ENCODE assay signal across 8 cellular contexts in genomic region chr1:93814059-93814794, GRCh38.
DNase-seq lines count a peak whose midpoint lies in the region; ATAC-seq and TF ChIP-seq lines count a peak whose summit lies in the region.

No MANE protein-coding gene starts in this region.

- TF ChIP-seq CTCF in Peyer's patch (IDR thresholded peaks at IDR 0.05) (peak; percentile 80 to 99 (median 96)), heart right ventricle (IDR thresholded peaks at IDR 0.05) (peak; percentile 96 to 100 (median 98))

- H3K4me1 ChIP-seq in Peyer's patch: no peaks in the 10 kb centered on the region
- H3K4me1 ChIP-seq in heart right ventricle: peaks cover 2 to 57% (median 45%) of the 10 kb centered on the region in 9 donors

- ATAC-seq in GM21717 (IDR thresholded peaks at IDR 0.05; ENCODE audit: unreplicated experiment) (peak; percentile 68), heart right ventricle (peak; percentile 69 to 87 (median 78)), GM21576 (IDR thresholded peaks at IDR 0.05; ENCODE audit: unreplicated experiment) (no peak)
- peak; percentile 68 for ATAC-seq in activated naive CD8-positive, alpha-beta T cell treated with anti-CD3 and anti-CD28 coated beads, Interleukin-2, amount 10 ng/mL, durations not matched to agents 7 days and 5 days (ENCODE audit: low read depth)

- H3K4me3 Mint-ChIP-seq in activated naive CD8-positive, alpha-beta T cell treated with anti-CD3 and anti-CD28 coated beads, Interleukin-2, amount 10 ng/mL, durations not matched to agents 7 days and 5 days: no peak overlapping the region

- H3K27me3 ChIP-seq in MG63 (no peaks in the 10 kb centered on the region), Peyer's patch (no peaks in the 10 kb centered on the region), heart right ventricle (no peaks in the 10 kb centered on the region)

- no peak for TF ChIP-seq POLR2A in Peyer's patch (IDR thresholded peaks at IDR 0.05)

- no peak overlapping the region for H3K27ac ChIP-seq in Peyer's patch
- no peak overlapping the region for H3K27ac ChIP-seq in heart right ventricle

- no peak overlapping the region for H3K4me3 ChIP-seq in MG63
- no peak overlapping the region for H3K4me3 ChIP-seq in Peyer's patch
- no peak overlapping the region for H3K4me3 ChIP-seq in heart right ventricle

- POLR2A ChIA-PET in activated naive CD8-positive, alpha-beta T cell treated with anti-CD3 and anti-CD28 coated beads, Interleukin-2, amount 10 ng/mL, durations not matched to agents 7 days and 5 days (lab: Charles Lee): interaction anchor here (1.6 kb wide), 1 partner anchor 184 kb away, joined by 5 read pairs; no protein-coding TSS in a partner anchor

- no peaks in the 10 kb centered on the region for H3K36me3 Mint-ChIP-seq in activated naive CD8-positive, alpha-beta T cell treated with anti-CD3 and anti-CD28 coated beads, Interleukin-2, amount 10 ng/mL, durations not matched to agents 7 days and 5 days

- DNase-seq in DMS53 treated with DMSO at 0.1 percent for 48 hours (lab: John Stamatoyannopoulos, UW; ENCODE audit: unreplicated experiment): peak; percentile 92
- DNase-seq in MG63: peak; percentile 51
- peak in 2 of 3 donors; percentile 30 to 81 for DNase-seq in Peyer's patch
- peak; percentile 31 for DNase-seq in activated naive CD8-positive, alpha-beta T cell treated with anti-CD3 and anti-CD28 coated beads, Interleukin-2, amount 10 ng/mL, durations not matched to agents 7 days and 5 days
- DNase-seq in heart right ventricle: peak in 1 of 2 donors; percentile 75
- DNase-seq in pulmonary artery endothelial cell (ENCODE audit: low read depth, low spot score): peak; percentile 55

- H3K4me1 Mint-ChIP-seq in activated naive CD8-positive, alpha-beta T cell treated with anti-CD3 and anti-CD28 coated beads, Interleukin-2, amount 10 ng/mL, durations not matched to agents 7 days and 5 days: peaks cover 18% of the 10 kb centered on the region

- H3K36me3 ChIP-seq in MG63 (no peaks in the 10 kb centered on the region), Peyer's patch (no peaks in the 10 kb centered on the region), heart right ventricle (no peaks in the 10 kb centered on the region)

- H3K27me3 Mint-ChIP-seq in activated naive CD8-positive, alpha-beta T cell treated with anti-CD3 and anti-CD28 coated beads, Interleukin-2, amount 10 ng/mL, durations not matched to agents 7 days and 5 days: peaks cover 2% of the 10 kb centered on the region

- H3K9me3 Mint-ChIP-seq in activated naive CD8-positive, alpha-beta T cell treated with anti-CD3 and anti-CD28 coated beads, Interleukin-2, amount 10 ng/mL, durations not matched to agents 7 days and 5 days: no peaks in the 10 kb centered on the region

- no peaks in the 10 kb centered on the region for H3K9me3 ChIP-seq in MG63
- no peaks in the 10 kb centered on the region for H3K9me3 ChIP-seq in Peyer's patch
- H3K9me3 ChIP-seq in heart right ventricle: no peaks in the 10 kb centered on the region

- intact Hi-C loops in heart right ventricle (cut with DNase I): loop anchor here (1.0 to 10.0 kb wide), 11 partner anchors 87 to 379 kb away; partner anchors contain the start of gene BCAR3 (in 8 of the 10)

- WGBS in heart right ventricle, 2 donors: 78 to 82% methylated on average over 7 of the region's 7 CpGs

- no peak overlapping the region for H3K27ac Mint-ChIP-seq in activated naive CD8-positive, alpha-beta T cell treated with anti-CD3 and anti-CD28 coated beads, Interleukin-2, amount 10 ng/mL, durations not matched to agents 7 days and 5 days
